22 cellular contexts compared by ENCODE assay signal in the genomic region with DNA sequence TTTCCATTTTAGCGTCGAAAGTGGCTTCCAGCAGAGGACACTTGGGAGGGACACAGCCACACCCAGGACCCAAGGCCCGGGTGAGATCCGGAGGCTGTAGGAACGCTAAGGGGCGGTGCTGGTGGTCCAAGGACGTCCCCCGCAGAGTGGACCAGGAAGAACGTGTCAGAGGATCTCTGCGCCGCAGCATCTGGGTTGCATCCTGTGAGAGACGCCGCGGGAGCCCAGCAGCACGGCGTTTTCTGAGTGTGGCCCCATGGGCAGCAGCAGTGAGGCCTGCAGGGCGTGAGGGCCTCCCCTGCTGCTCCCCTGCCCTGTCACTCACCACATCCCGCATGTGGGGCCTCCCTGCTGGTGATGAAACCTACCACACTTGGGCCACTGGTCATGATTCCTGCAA. TPM values are rescaled to one million over a fixed set of nuclear protein-coding genes. Genes with fewer than 3 reads are reported as not detected.
"Had no signal": no experiment of that assay in that cellular context is flagged by ENCODE, and none has a peak within 500 bp of the region (broad histone marks: within the 10 kb centered on the region; RNA-seq: fewer than 3 reads in every experiment).

No MANE protein-coding gene starts in this region.

- H3K27ac ChIP-seq: left ventricle myocardium inferior, neural progenitor cell, neutrophil, ovary, right atrium auricular region, right lobe of liver, skin epidermis, suprapubic skin, thoracic aorta, tibial artery, upper lobe of right lung had no signal

- H2AFZ ChIP-seq: neural progenitor cell had no signal

- DNase-seq: immature natural killer cell; left ventricle myocardium inferior; mesendoderm; naive B cell; natural killer cell; nephron progenitor cell; ovary; right lobe of liver; stimulated activated CD4-positive, alpha-beta T cell treated with anti-CD3 and anti-CD28 coated beads, Interleukin-12 subunit alpha, Interleukin-12 subunit beta, amount 100 ng/mL, for 4 hours; stimulated activated CD4-positive, alpha-beta T cell treated with anti-CD3 and anti-CD28 coated beads, Interleukin-2, amount 100 ng/mL, for 24 hours; stimulated activated CD4-positive, alpha-beta T cell treated with anti-CD3 and anti-CD28 coated beads, Interleukin-4, amount 100 ng/mL, for 24 hours; tibial artery; trophoblast cell; upper lobe of right lung had no signal

- H3K4me2 ChIP-seq: neural progenitor cell had no signal

- H3K27me3 ChIP-seq: ovary, right atrium auricular region, right lobe of liver had no signal

- H3K4me1 ChIP-seq: neural progenitor cell, upper lobe of right lung had no signal

- H3K9me3 ChIP-seq: left ventricle myocardium inferior, neutrophil, ovary, right atrium auricular region, right lobe of liver, suprapubic skin, thoracic aorta, tibial artery, upper lobe of right lung had no signal

- H3K36me3 ChIP-seq: left ventricle myocardium inferior, neural progenitor cell, neutrophil, ovary, right atrium auricular region, right lobe of liver, suprapubic skin, thoracic aorta, tibial artery, upper lobe of right lung had no signal

- H3K4me3 ChIP-seq: lung, neural progenitor cell, right atrium auricular region, skin epidermis, suprapubic skin, thoracic aorta, tibial artery had no signal

RNA-seq across cellular contexts. Expression of gene JAKMIP3, which starts 43.5 kb away (rescaled TPM):
- total RNA-seq: kidney epithelial cell had no signal
